In the genomic region with DNA sequence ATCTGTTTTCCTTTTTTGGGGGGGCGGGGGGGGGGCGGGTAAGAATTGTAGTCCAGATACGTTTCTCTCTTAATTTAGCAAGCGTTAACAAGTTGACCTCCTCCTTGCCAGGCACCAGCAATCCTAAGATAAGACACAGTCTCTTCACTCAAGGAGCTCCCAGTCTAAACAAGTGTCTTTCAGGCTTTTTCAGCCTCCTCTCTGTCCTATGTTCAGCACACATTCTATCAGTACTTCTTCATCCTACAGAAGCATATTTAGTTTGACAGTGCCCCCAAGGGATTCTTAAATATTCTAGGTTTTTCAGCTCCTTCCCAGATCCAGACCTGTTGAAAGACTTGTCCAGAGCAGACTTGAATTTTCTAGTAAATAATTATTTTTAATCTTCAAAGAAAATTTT, we compare ENCODE assay signal across 10 cellular contexts. TPM values are rescaled to one million over a fixed set of nuclear protein-coding genes. Genes with fewer than 3 reads are reported as not detected.
DNase-seq lines count a peak whose midpoint lies in the region; ATAC-seq and TF ChIP-seq lines count a peak whose summit lies in the region.
"Had no signal": no experiment of that assay in that cellular context is flagged by ENCODE, and none has a peak within 500 bp of the region (broad histone marks: within the 10 kb centered on the region; RNA-seq: fewer than 3 reads in every experiment).

No MANE protein-coding gene starts in this region.

- peak overlapping the region; percentile 85 for H3K4me3 ChIP-seq in cardiac muscle cell

- peak overlapping the region; percentile 24 for H3K27ac Mint-ChIP-seq in activated T-helper 1 cell treated with anti-CD3 and anti-CD28 coated beads, Interleukin-12 subunit alpha, Interleukin-12 subunit beta, Interleukin-2, Interleukin-4 antibody, amounts not matched to agents 30 ng/mL and 10 ng/mL and 1 ng/mL, durations not matched to agents 14 hours and 24 hours and 36 hours
- H3K27ac Mint-ChIP-seq in immature natural killer cell (peak overlapping the region in 4 of 6 donors; percentile 55 to 84 (median 64)), type B pancreatic cell (peak overlapping the region; percentile 46)

- H3K9me3 ChIP-seq in cardiac muscle cell (ENCODE audit: low read depth): no peaks in the 10 kb centered on the region

- no peak for TF ChIP-seq CTCF in cardiac muscle cell (IDR thresholded peaks at IDR 0.05; ENCODE audit: low read depth, low read length)
- no peak for TF ChIP-seq CTCF in type B pancreatic cell (conservative IDR thresholded peaks at IDR 0.05)

- H3K4me3 Mint-ChIP-seq in activated T-helper 1 cell treated with anti-CD3 and anti-CD28 coated beads, Interleukin-12 subunit alpha, Interleukin-12 subunit beta, Interleukin-2, Interleukin-4 antibody, amounts not matched to agents 30 ng/mL and 10 ng/mL and 1 ng/mL, durations not matched to agents 14 hours and 24 hours and 36 hours: peak overlapping the region; percentile 59
- H3K4me3 Mint-ChIP-seq in immature natural killer cell (peak overlapping the region; percentile 18 to 75 (median 48)), type B pancreatic cell (peak overlapping the region; percentile 83)

- no peak for ATAC-seq in Right ventricle myocardium superior (ENCODE audit: poor library complexity)
- no peak for ATAC-seq in GM18868 (IDR thresholded peaks at IDR 0.05; ENCODE audit: unreplicated experiment)
- no peak for ATAC-seq in GM18861 (IDR thresholded peaks at IDR 0.05; ENCODE audit: unreplicated experiment)

- no peaks in the 10 kb centered on the region for H3K36me3 ChIP-seq in cardiac muscle cell

- peaks cover 45% of the 10 kb centered on the region for H3K4me1 ChIP-seq in cardiac muscle cell (ENCODE audit: low read depth)

- peak; percentile 22 to 41 for DNase-seq in cardiac muscle cell (ENCODE audit: low read depth in 1 of 2, low spot score in 1 of 2)
- DNase-seq in Right ventricle myocardium superior: no peak
- no peak for DNase-seq in activated T-helper 1 cell treated with anti-CD3 and anti-CD28 coated beads, Interleukin-12 subunit alpha, Interleukin-12 subunit beta, Interleukin-2, Interleukin-4 antibody, amounts not matched to agents 30 ng/mL and 10 ng/mL and 1 ng/mL, durations not matched to agents 14 hours and 24 hours and 36 hours (ENCODE audit: low spot score)
- no peak for DNase-seq in immature natural killer cell
- no peak for DNase-seq in type B pancreatic cell (ENCODE audit: extremely low spot score, unreplicated experiment)
- no peak for DNase-seq in AG08396 (ENCODE audit: low spot score)
- DNase-seq: GDM1, NCI-H510A treated with DMSO at 0.1 percent for 48 hours had no signal

- intact Hi-C loops in Right ventricle myocardium superior (cut with DNase I): loop anchor here (5.0 to 10.0 kb wide), 3 partner anchors 72 to 162 kb away; no protein-coding TSS in a partner anchor
- intact Hi-C loops in activated T-helper 1 cell treated with anti-CD3 and anti-CD28 coated beads, Interleukin-12 subunit alpha, Interleukin-12 subunit beta, Interleukin-2, Interleukin-4 antibody, amounts not matched to agents 30 ng/mL and 10 ng/mL and 1 ng/mL, durations not matched to agents 14 hours and 24 hours and 36 hours (cut with micrococcal nuclease): loop anchor here (5.0 to 10.0 kb wide), 4 partner anchors 258 to 1050 kb away; partner anchors contain the start of gene CLIP4

- no peaks in the 10 kb centered on the region for H3K27me3 ChIP-seq in cardiac muscle cell

- no peaks in the 10 kb centered on the region for H3K9me3 Mint-ChIP-seq in activated T-helper 1 cell treated with anti-CD3 and anti-CD28 coated beads, Interleukin-12 subunit alpha, Interleukin-12 subunit beta, Interleukin-2, Interleukin-4 antibody, amounts not matched to agents 30 ng/mL and 10 ng/mL and 1 ng/mL, durations not matched to agents 14 hours and 24 hours and 36 hours
- H3K9me3 Mint-ChIP-seq in immature natural killer cell: no peaks in the 10 kb centered on the region
- no peaks in the 10 kb centered on the region for H3K9me3 Mint-ChIP-seq in type B pancreatic cell

- H3K36me3 Mint-ChIP-seq in activated T-helper 1 cell treated with anti-CD3 and anti-CD28 coated beads, Interleukin-12 subunit alpha, Interleukin-12 subunit beta, Interleukin-2, Interleukin-4 antibody, amounts not matched to agents 30 ng/mL and 10 ng/mL and 1 ng/mL, durations not matched to agents 14 hours and 24 hours and 36 hours (ENCODE audit: low read depth): peaks cover 27% of the 10 kb centered on the region
- no peaks in the 10 kb centered on the region for H3K36me3 Mint-ChIP-seq in immature natural killer cell
- H3K36me3 Mint-ChIP-seq in type B pancreatic cell: peaks cover 3% of the 10 kb centered on the region

- H3K27ac ChIP-seq in cardiac muscle cell: peak overlapping the region; percentile 98

- H3K27me3 Mint-ChIP-seq in activated T-helper 1 cell treated with anti-CD3 and anti-CD28 coated beads, Interleukin-12 subunit alpha, Interleukin-12 subunit beta, Interleukin-2, Interleukin-4 antibody, amounts not matched to agents 30 ng/mL and 10 ng/mL and 1 ng/mL, durations not matched to agents 14 hours and 24 hours and 36 hours (ENCODE audit: insufficient read depth): no peaks in the 10 kb centered on the region
- peaks cover 13 to 30% (median 13%) of the 10 kb centered on the region in 3 donors for H3K27me3 Mint-ChIP-seq in immature natural killer cell (ENCODE audit: low read depth in 3 of 3)
- H3K27me3 Mint-ChIP-seq in type B pancreatic cell: no peaks in the 10 kb centered on the region

- H3K4me1 Mint-ChIP-seq in activated T-helper 1 cell treated with anti-CD3 and anti-CD28 coated beads, Interleukin-12 subunit alpha, Interleukin-12 subunit beta, Interleukin-2, Interleukin-4 antibody, amounts not matched to agents 30 ng/mL and 10 ng/mL and 1 ng/mL, durations not matched to agents 14 hours and 24 hours and 36 hours (ENCODE audit: low read depth): peaks cover 66% of the 10 kb centered on the region
- peaks cover 64 to 83% of the 10 kb centered on the region in 2 donors for H3K4me1 Mint-ChIP-seq in immature natural killer cell
- peaks cover 42% of the 10 kb centered on the region for H3K4me1 Mint-ChIP-seq in type B pancreatic cell (ENCODE audit: unreplicated experiment)

RNA-seq across cellular contexts. Expression of gene PPP1CB, which starts 2.7 kb away (rescaled TPM):
- total RNA-seq in cardiac muscle cell: 131 and 161 TPM in 2 replicates
- 140 and 198 TPM in 2 replicates for polyA plus RNA-seq in cardiac muscle cell
- 429 TPM for total RNA-seq in Right ventricle myocardium superior
- total RNA-seq in activated T-helper 1 cell treated with anti-CD3 and anti-CD28 coated beads, Interleukin-12 subunit alpha, Interleukin-12 subunit beta, Interleukin-2, Interleukin-4 antibody, amounts not matched to agents 30 ng/mL and 10 ng/mL and 1 ng/mL, durations not matched to agents 14 hours and 24 hours and 36 hours: 262 and 268 TPM in 2 replicates
- polyA plus RNA-seq in immature natural killer cell: 100 to 1,000 TPM in 1 of 3 donors, 10 to 100 TPM in 2; 62.1 to 104 (median 72.3) TPM
- total RNA-seq in type B pancreatic cell (ENCODE audit: low replicate concordance): 222 and 227 TPM in 2 replicates

RNA-seq across cellular contexts. Expression of gene SPDYA, which starts 56.3 kb away (rescaled TPM):
- total RNA-seq in cardiac muscle cell (0.21 and 1.4 TPM in 2 replicates), Right ventricle myocardium superior (0.24 TPM), type B pancreatic cell (ENCODE audit: low replicate concordance) (1.3 and 1.7 TPM in 2 replicates)
- polyA plus RNA-seq in cardiac muscle cell (1.3 and 2.1 TPM in 2 replicates), immature natural killer cell (not detected)
- 1.1 and 1.7 TPM in 2 replicates for total RNA-seq in activated T-helper 1 cell treated with anti-CD3 and anti-CD28 coated beads, Interleukin-12 subunit alpha, Interleukin-12 subunit beta, Interleukin-2, Interleukin-4 antibody, amounts not matched to agents 30 ng/mL and 10 ng/mL and 1 ng/mL, durations not matched to agents 14 hours and 24 hours and 36 hours

Comparison
In these comparisons a context has a peak if more than half of its experiments do, and no peak if none do; other contexts are left out.
1. DNase-seq: peak in cardiac muscle cell (2 of 2); none in Right ventricle myocardium superior (single experiment), activated T-helper 1 cell treated with anti-CD3 and anti-CD28 coated beads, Interleukin-12 subunit alpha, Interleukin-12 subunit beta, Interleukin-2, Interleukin-4 antibody, amounts not matched to agents 30 ng/mL and 10 ng/mL and 1 ng/mL, durations not matched to agents 14 hours and 24 hours and 36 hours (single experiment), immature natural killer cell (0 of 3), type B pancreatic cell (single experiment) and AG08396 (single experiment).
2. Peak in every context shown above with its lines, with median percentiles within 50 percentile points of each other: H3K27ac Mint-ChIP-seq and H3K4me3 Mint-ChIP-seq.